In the genomic region with DNA sequence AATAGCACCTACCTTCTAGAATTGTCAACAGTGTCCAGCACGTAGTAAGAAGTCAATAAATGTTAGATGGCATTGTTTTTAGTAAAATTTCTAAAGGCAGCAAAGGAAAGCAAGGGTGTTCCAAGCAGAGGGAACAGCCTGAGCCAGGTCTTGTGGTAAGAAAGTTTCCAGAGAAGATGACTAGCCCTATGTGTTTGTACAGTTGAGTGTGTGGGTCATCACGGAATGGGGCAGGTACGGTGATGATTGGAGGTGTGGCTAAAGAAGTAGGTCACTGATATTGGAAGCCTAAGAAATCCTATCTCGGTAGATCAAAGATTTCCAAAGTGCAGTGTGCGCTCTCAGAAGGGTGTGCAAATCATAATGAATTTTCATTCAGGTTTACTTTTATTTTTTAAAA, we compare ENCODE assay signal across 24 cellular contexts.
"Had no signal": no experiment of that assay in that cellular context is flagged by ENCODE, and none has a peak within 500 bp of the region (broad histone marks: within the 10 kb centered on the region; RNA-seq: fewer than 3 reads in every experiment).

No MANE protein-coding gene starts in this region.

- H3K9me3 ChIP-seq: lower lobe of right lung, neutrophil, prostate gland, sigmoid colon had no signal

- ATAC-seq: left colon; left ventricle myocardium superior; lower lobe of right lung; natural killer cell treated with Interleukin-12 subunit alpha and Interleukin-12 subunit beta and Interleukin-15 and Interleukin-18, amount 100 ng/mL, for 72 hours; stimulated activated naive B cell treated with anti-CD40 and anti-IgM and Interleukin-4, amounts not matched to agents 10 μg/mL and 1 μg/mL and 100 μg/mL, for 72 hours had no signal

- H3K27ac Mint-ChIP-seq: immature natural killer cell; memory B cell; naive B cell; natural killer cell treated with Interleukin-12 subunit alpha and Interleukin-12 subunit beta and Interleukin-15 and Interleukin-18, amount 100 ng/mL, for 72 hours; stimulated activated naive B cell treated with anti-CD40 and anti-IgM and Interleukin-4, amounts not matched to agents 10 μg/mL and 1 μg/mL and 100 μg/mL, for 72 hours; stimulated activated naive CD8-positive, alpha-beta T cell treated with anti-CD3 and anti-CD28 coated beads, Interleukin-15, Interleukin-2, amounts not matched to agents 100 ng/mL and 50 ng/mL, for 24 hours; type B pancreatic cell had no signal

- H3K4me1 Mint-ChIP-seq: immature natural killer cell, memory B cell, naive B cell, neural crest cell had no signal

- H3K4me1 ChIP-seq: lower lobe of right lung, prostate gland, right atrium auricular region, sigmoid colon, spleen had no signal

- H3K27me3 Mint-ChIP-seq: naive B cell; stimulated activated naive B cell treated with anti-CD40 and anti-IgM and Interleukin-4, amounts not matched to agents 10 μg/mL and 1 μg/mL and 100 μg/mL, for 72 hours; type B pancreatic cell had no signal

- H3K27ac ChIP-seq: coronary artery, lower lobe of right lung, neutrophil, prostate gland, right atrium auricular region, sigmoid colon, skin epidermis, spleen had no signal

- H3K36me3 ChIP-seq: lower lobe of right lung, neutrophil, prostate gland, right atrium auricular region, sigmoid colon, spleen had no signal

- H3K9me3 Mint-ChIP-seq: stimulated activated naive CD8-positive, alpha-beta T cell treated with anti-CD3 and anti-CD28 coated beads, Interleukin-15, Interleukin-2, amounts not matched to agents 100 ng/mL and 50 ng/mL, for 24 hours; type B pancreatic cell had no signal

- H3K4me3 Mint-ChIP-seq: immature natural killer cell; memory B cell; naive B cell; natural killer cell treated with Interleukin-12 subunit alpha and Interleukin-12 subunit beta and Interleukin-15 and Interleukin-18, amount 100 ng/mL, for 72 hours; neural crest cell; stimulated activated naive B cell treated with anti-CD40 and anti-IgM and Interleukin-4, amounts not matched to agents 10 μg/mL and 1 μg/mL and 100 μg/mL, for 72 hours; stimulated activated naive CD8-positive, alpha-beta T cell treated with anti-CD3 and anti-CD28 coated beads, Interleukin-15, Interleukin-2, amounts not matched to agents 100 ng/mL and 50 ng/mL, for 24 hours; type B pancreatic cell had no signal

- DNase-seq: dermis blood vessel endothelial cell; effector memory CD4-positive, alpha-beta T cell; erythroblast; hypothalamus; immature natural killer cell; islet precursor cell; kidney glomerular epithelial cell; left colon; left ventricle myocardium superior; lower lobe of right lung; naive B cell; sigmoid colon; spleen; stimulated activated naive B cell treated with anti-CD40 and anti-IgM and Interleukin-4, amounts not matched to agents 10 μg/mL and 1 μg/mL and 100 μg/mL, for 72 hours had no signal

- H3K4me3 ChIP-seq: coronary artery, lower lobe of right lung, prostate gland, right atrium auricular region, sigmoid colon, skin epidermis, spleen had no signal

- H3K27me3 ChIP-seq: neutrophil, right atrium auricular region, sigmoid colon, spleen had no signal
